9 cellular contexts compared by ENCODE assay signal in genomic region chr4:177367336-177367735, GRCh38. TPM values are rescaled to one million over a fixed set of nuclear protein-coding genes. Genes with fewer than 3 reads are reported as not detected.
DNase-seq lines count a peak whose midpoint lies in the region; ATAC-seq, FAIRE-seq and TF ChIP-seq lines count a peak whose summit lies in the region.
"Had no signal": no experiment of that assay in that cellular context is flagged by ENCODE, and none has a peak within 500 bp of the region (broad histone marks: within the 10 kb centered on the region; RNA-seq: fewer than 3 reads in every experiment).

No MANE protein-coding gene starts in this region.

- H3K4me3 ChIP-seq in keratinocyte (ENCODE audit: control insufficient read depth in 2 of 3, extremely low read depth in 1 of 3, insufficient read depth in 2 of 3, low read depth in 1 of 3, low read length in 3 of 3): no peak overlapping the region

- H3K4me2 ChIP-seq in keratinocyte (ENCODE audit: control insufficient read depth, extremely low read depth, insufficient read depth, low read depth, low read length): no peak overlapping the region

- DNase-seq in EL (peak; percentile 38), HCEC 1CT (peak; percentile 7), SK-N-DZ (ENCODE audit: low spot score) (peak; percentile 17), keratinocyte (ENCODE audit: low read depth, low spot score) (no peak), left ventricle myocardium superior (no peak), RPMI8226 (no peak)

- no peaks in the 10 kb centered on the region for H3K9me1 ChIP-seq in keratinocyte (ENCODE audit: control insufficient read depth, extremely low read depth, insufficient read depth, low read length)

- TF ChIP-seq CTCF in keratinocyte (optimal IDR thresholded peaks at IDR 0.05 in 1 of 3, IDR thresholded peaks at IDR 0.05 in 1 of 3, conservative IDR thresholded peaks at IDR 0.05 in 1 of 3; ENCODE audit: extremely low read depth in 1 of 3, insufficient read depth in 2 of 3, low read length in 3 of 3): peak; percentile 26 to 61 (median 43)

- no peaks in the 10 kb centered on the region for H3K4me1 ChIP-seq in keratinocyte (ENCODE audit: control insufficient read depth, extremely low read depth, insufficient read depth, low read length)

- H3K79me2 ChIP-seq in keratinocyte (ENCODE audit: control insufficient read depth, insufficient read depth, low read length): no peaks in the 10 kb centered on the region

- H3K36me3 ChIP-seq in keratinocyte (ENCODE audit: control insufficient read depth in 2 of 2, extremely low read depth in 1 of 2, insufficient read depth in 2 of 2, low read length in 2 of 2): no peaks in the 10 kb centered on the region

- no peak overlapping the region for H3K27ac ChIP-seq in keratinocyte (ENCODE audit: control insufficient read depth, insufficient read depth, low read length)

- no peaks in the 10 kb centered on the region for H4K20me1 ChIP-seq in keratinocyte (ENCODE audit: control insufficient read depth, extremely low read depth, insufficient read depth, low read length)

- FAIRE-seq in keratinocyte (lab: Jason Lieb, UNC): no peak
- FAIRE-seq: TTC549 had no signal

- ATAC-seq in left ventricle myocardium superior (no peak), HG03460 (IDR thresholded peaks at IDR 0.05; ENCODE audit: unreplicated experiment) (no peak), HG03342 (IDR thresholded peaks at IDR 0.05; ENCODE audit: unreplicated experiment) (no peak)

- dilution Hi-C loops in keratinocyte (cut with MboI; ENCODE audit: extremely low pct_ligation_motif_present, low sequenced_read_pairs): no loop called here

- H2AFZ ChIP-seq in keratinocyte (ENCODE audit: control insufficient read depth, low read length): no peak overlapping the region

- H3K9me3 ChIP-seq in keratinocyte (ENCODE audit: control insufficient read depth, low read depth, low read length): no peaks in the 10 kb centered on the region

- no peak overlapping the region for H3K9ac ChIP-seq in keratinocyte (ENCODE audit: control insufficient read depth, extremely low read depth, insufficient read depth, low read length)

- H3K27me3 ChIP-seq in keratinocyte (ENCODE audit: control insufficient read depth, extremely low read depth, insufficient read depth, low read length): no peaks in the 10 kb centered on the region

- intact Hi-C loops in left ventricle myocardium superior (cut with micrococcal nuclease): no loop called here

RNA-seq across cellular contexts. Expression of gene NEIL3, which starts 57.7 kb away (rescaled TPM):
- 14.5 and 18.4 TPM in 2 replicates for polyA plus RNA-seq in SK-N-DZ (2014; cell fraction: cytosol; rRNA removed)
- 12.6 and 14.5 TPM in 2 replicates for polyA plus RNA-seq in SK-N-DZ (2014; cell fraction: nucleus; rRNA removed)
- polyA plus RNA-seq in keratinocyte: 0.82 to 7.6 TPM (median 5.6 TPM) in 3 replicates
- polyA plus RNA-seq in keratinocyte (2011; ENCODE audit: low read depth): not detected
- 1.2 and 2.4 TPM in 2 replicates for polyA plus RNA-seq in keratinocyte (2011; cell fraction: cytosol; rRNA removed)
- 1.0 and 1.6 TPM in 2 replicates for polyA plus RNA-seq in keratinocyte (2011; cell fraction: nucleus; rRNA removed)
- polyA plus RNA-seq in keratinocyte (2012; ENCODE audit: low replicate concordance): 0.07 and 3.7 TPM in 2 replicates
- 0.73 to 5.8 TPM in 2 of 3 replicates, not detected in the other for polyA minus RNA-seq in keratinocyte
- not detected for polyA minus RNA-seq in keratinocyte (2011; cell fraction: cytosol; rRNA and poly(A)+ RNA removed)
- polyA minus RNA-seq in keratinocyte (2011; cell fraction: nucleus; rRNA and poly(A)+ RNA removed): 0.54 and 1.2 TPM in 2 replicates
- total RNA-seq in left ventricle myocardium superior: 0.10 TPM

Comparison
In these comparisons a context has a peak if more than half of its experiments do, and no peak if none do; other contexts are left out.
1. DNase-seq: peak in EL (single experiment), HCEC 1CT (single experiment) and SK-N-DZ (single experiment); none in keratinocyte (single experiment), left ventricle myocardium superior (single experiment) and RPMI8226 (single experiment).